In the genomic region with DNA sequence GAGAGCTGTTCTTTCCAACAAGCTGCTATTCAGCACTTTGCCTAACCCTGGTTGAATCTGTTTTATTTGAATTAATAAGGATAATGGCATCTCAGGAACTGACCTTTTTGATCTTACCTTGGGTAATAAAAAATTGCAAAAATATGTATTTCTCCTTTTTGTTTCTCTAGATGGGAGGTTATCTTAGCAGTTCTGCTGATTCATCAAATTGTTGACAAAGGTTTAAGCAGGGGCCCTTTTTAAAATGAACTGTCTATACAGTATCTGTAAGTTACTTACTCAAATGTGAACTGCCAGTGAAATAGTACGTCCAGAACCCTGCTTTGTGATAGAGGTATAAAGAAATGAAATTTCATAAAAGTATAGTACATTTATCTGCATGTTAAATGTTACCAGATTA, we compare ENCODE assay signal across 18 cellular contexts. TPM values are rescaled to one million over a fixed set of nuclear protein-coding genes. Genes with fewer than 3 reads are reported as not detected.
DNase-seq lines count a peak whose midpoint lies in the region; ATAC-seq and TF ChIP-seq lines count a peak whose summit lies in the region.
"Had no signal": no experiment of that assay in that cellular context is flagged by ENCODE, and none has a peak within 500 bp of the region (broad histone marks: within the 10 kb centered on the region; RNA-seq: fewer than 3 reads in every experiment).

No MANE protein-coding gene starts in this region.

- H3K4ac ChIP-seq in IMR-90 (ENCODE audit: low read depth, low read length): no peak overlapping the region

- H3K9me3 Mint-ChIP-seq in activated naive CD8-positive, alpha-beta T cell (ENCODE audit: low read depth): no peaks in the 10 kb centered on the region
- no peaks in the 10 kb centered on the region for H3K9me3 Mint-ChIP-seq in activated naive CD8-positive, alpha-beta T cell treated with anti-CD3 and anti-CD28 coated beads for 36 hours
- no peaks in the 10 kb centered on the region for H3K9me3 Mint-ChIP-seq in activated naive CD8-positive, alpha-beta T cell treated with anti-CD3 and anti-CD28 coated beads, Interleukin-2, amount 50 U/mL, for 24 hours

- peaks cover 23% of the 10 kb centered on the region for H3K27me3 ChIP-seq in IMR-90 (ENCODE audit: control insufficient read depth, insufficient read depth, low read length)
- H3K27me3 ChIP-seq in thymus (ENCODE audit: control insufficient read depth, insufficient read depth): no peaks in the 10 kb centered on the region
- peaks cover 61% of the 10 kb centered on the region for H3K27me3 ChIP-seq in smooth muscle cell (ENCODE audit: low read depth)

- no peak overlapping the region for H2AK9ac ChIP-seq in IMR-90 (replicated peaks; ENCODE audit: low read depth, low read length, poor library complexity)

- H3K36me3 ChIP-seq in IMR-90 (ENCODE audit: control insufficient read depth, insufficient read depth, low read length): no peaks in the 10 kb centered on the region
- no peaks in the 10 kb centered on the region for H3K36me3 ChIP-seq in thymus (ENCODE audit: control insufficient read depth, insufficient read depth)
- H3K36me3 ChIP-seq in smooth muscle cell (ENCODE audit: low read depth): no peaks in the 10 kb centered on the region
- H3K36me3 ChIP-seq: MG63 had no signal

- H3K4me3 ChIP-seq in IMR-90 (ENCODE audit: insufficient read depth, low read depth, low read length): no peak overlapping the region
- H3K4me3 ChIP-seq in thymus (ENCODE audit: low read length): peak overlapping the region; percentile 84
- no peak overlapping the region for H3K4me3 ChIP-seq in smooth muscle cell
- H3K4me3 ChIP-seq: hepatocyte, MG63 had no signal

- no peaks in the 10 kb centered on the region for H3K79me2 ChIP-seq in smooth muscle cell (ENCODE audit: low read depth)
- H3K79me2 ChIP-seq: hepatocyte had no signal

- H3K9ac ChIP-seq in IMR-90 (ENCODE audit: low read depth, low read length): no peak overlapping the region
- no peak overlapping the region for H3K9ac ChIP-seq in smooth muscle cell (ENCODE audit: low read depth)

- no peak overlapping the region for H4K5ac ChIP-seq in IMR-90 (ENCODE audit: low read depth, low read length)

- H4K20me1 ChIP-seq in IMR-90 (ENCODE audit: insufficient read depth, low read length) (no peaks in the 10 kb centered on the region), smooth muscle cell (ENCODE audit: low read depth) (no peaks in the 10 kb centered on the region)

- H2BK5ac ChIP-seq in IMR-90 (ENCODE audit: low read depth, low read length, poor library complexity, severe bottlenecking): no peak overlapping the region

- no peaks in the 10 kb centered on the region for H3K9me3 ChIP-seq in IMR-90 (ENCODE audit: control insufficient read depth, insufficient read depth, low read length)
- H3K9me3 ChIP-seq in thymus (ENCODE audit: control insufficient read depth): no peaks in the 10 kb centered on the region
- H3K9me3 ChIP-seq in smooth muscle cell (replicated peaks; ENCODE audit: low read depth): no peaks in the 10 kb centered on the region
- H3K9me3 ChIP-seq: MG63 had no signal

- POLR2A ChIA-PET in IMR-90 (lab: Charles Lee; ENCODE audit: unreplicated experiment): no interaction called here

- TF ChIP-seq CTCF in IMR-90 (conservative IDR thresholded peaks at IDR 0.05; ENCODE audit: low read depth, low read length) (no peak), smooth muscle cell (IDR thresholded peaks at IDR 0.05; ENCODE audit: borderline replicate concordance, insufficient read depth, poor library complexity, severe bottlenecking) (no peak)

- intact Hi-C loops in IMR-90 (cut with micrococcal nuclease): no loop called here

- H3K79me1 ChIP-seq in IMR-90 (ENCODE audit: low read depth in 1 of 2, low read length in 2 of 2): no peaks in the 10 kb centered on the region

- no peak overlapping the region for H2BK15ac ChIP-seq in IMR-90 (ENCODE audit: low read depth, low read length)

- WGBS in IMR-90 (ENCODE audit: extremely low coverage in 2 of 2, insufficient read length in 1 of 2), 2 experiments: no CpG with 5 or more reads among the region's 1 CpG
- WGBS in thymus: 16% methylated on average over 1 of the region's 1 CpG
- whole genome bisulfite sequencing in smooth muscle cell (ENCODE audit: low lambda C conversion rate): 66% methylated on average over 1 of the region's 1 CpG

- dilution Hi-C loops in IMR-90 (cut with HindIII; ENCODE audit: low sequenced_read_pairs, unreplicated experiment): no loop called here

- H2BK120ac ChIP-seq in IMR-90 (ENCODE audit: low read depth, low read length): no peak overlapping the region

- no peak overlapping the region for H3K14ac ChIP-seq in IMR-90 (replicated peaks; ENCODE audit: low read depth, low read length)

- no peak for TF ChIP-seq RAD21 in IMR-90 (IDR thresholded peaks at IDR 0.05; ENCODE audit: low read length)

- in situ Hi-C loops in IMR-90 (cut with MboI; ENCODE audit: low sequenced_read_pairs): no loop called here

- H4K91ac ChIP-seq in IMR-90 (ENCODE audit: insufficient read depth, low read depth, low read length): no peak overlapping the region

- CTCF ChIA-PET in IMR-90 (lab: Yijun Ruan, JAX): interaction anchor here (1.4 to 3.5 kb wide), 4 partner anchors 9 to 41 kb away, joined by 3 to 17 read pairs (median 7); no protein-coding TSS in a partner anchor

- no peaks in the 10 kb centered on the region for H3K4me1 ChIP-seq in IMR-90 (ENCODE audit: control insufficient read depth, insufficient read depth, low read length)
- H3K4me1 ChIP-seq in thymus (ENCODE audit: control insufficient read depth, insufficient read depth, low read length): peaks cover 8% of the 10 kb centered on the region
- H3K4me1 ChIP-seq in smooth muscle cell (ENCODE audit: low read depth): no peaks in the 10 kb centered on the region

- H2AFZ ChIP-seq in IMR-90 (replicated peaks; ENCODE audit: low read length, poor library complexity) (no peak overlapping the region), smooth muscle cell (ENCODE audit: low read depth) (no peak overlapping the region)

- no TSS peak for BruUV-seq in IMR-90 (replicated peaks; lab: Mats Ljungman, UMichigan)

- DNase-seq in activated naive CD8-positive, alpha-beta T cell treated with anti-CD3 and anti-CD28 coated beads for 36 hours: no peak
- no peak for DNase-seq in IMR-90
- DNase-seq in activated naive CD8-positive, alpha-beta T cell treated with anti-CD3 and anti-CD28 coated beads, Interleukin-2, amount 50 U/mL, for 24 hours: no peak
- no peak for DNase-seq in smooth muscle cell (lab: John Stamatoyannopoulos, UW; ENCODE audit: unreplicated experiment)
- no peak for DNase-seq in central memory CD4-positive, alpha-beta T cell
- DNase-seq: activated gamma-delta T cell treated with Interleukin-2 at 50 U/mL for 16 hours; kidney glomerular epithelial cell; MG63; NCI-H187; stimulated activated CD4-positive, alpha-beta T cell treated with anti-CD3 and anti-CD28 coated beads, Interleukin-2, amount 100 ng/mL, for 48 hours; SW 1271 had no signal

- H3K4me1 Mint-ChIP-seq in activated naive CD8-positive, alpha-beta T cell (ENCODE audit: low read depth): peaks cover 41% of the 10 kb centered on the region
- H3K4me1 Mint-ChIP-seq in activated naive CD8-positive, alpha-beta T cell treated with anti-CD3 and anti-CD28 coated beads for 36 hours: peaks cover 46% of the 10 kb centered on the region
- H3K4me1 Mint-ChIP-seq in activated naive CD8-positive, alpha-beta T cell treated with anti-CD3 and anti-CD28 coated beads, Interleukin-2, amount 50 U/mL, for 24 hours: peaks cover 41% of the 10 kb centered on the region

- H2BK20ac ChIP-seq in IMR-90 (ENCODE audit: low read depth, low read length): no peak overlapping the region

- no peak overlapping the region for H3K23ac ChIP-seq in IMR-90 (ENCODE audit: low read depth, low read length)

- no peak overlapping the region for H4K8ac ChIP-seq in IMR-90 (ENCODE audit: low read depth in 2 of 2, low read length in 2 of 2)

- H3K56ac ChIP-seq in IMR-90 (ENCODE audit: extremely low read depth, insufficient read depth, low read length): no peak overlapping the region

- H3K9me1 ChIP-seq in IMR-90 (ENCODE audit: insufficient read depth, low read length): no peaks in the 10 kb centered on the region

- H3K18ac ChIP-seq in IMR-90 (ENCODE audit: low read depth, low read length): no peak overlapping the region

- H3K4me2 ChIP-seq in IMR-90 (ENCODE audit: low read depth, low read length): no peak overlapping the region
- no peak overlapping the region for H3K4me2 ChIP-seq in smooth muscle cell

- TF ChIP-seq POLR2A in IMR-90 (IDR thresholded peaks at IDR 0.05; ENCODE audit: low read depth, low read length): no peak

- H3K27ac ChIP-seq in IMR-90 (ENCODE audit: insufficient read depth, low read length): no peak overlapping the region
- H3K27ac ChIP-seq in thymus (ENCODE audit: low read depth): peak overlapping the region; percentile 77
- no peak overlapping the region for H3K27ac ChIP-seq in smooth muscle cell (ENCODE audit: low read depth)
- H3K27ac ChIP-seq: hepatocyte, VCaP had no signal

- H3K27me3 Mint-ChIP-seq in activated naive CD8-positive, alpha-beta T cell: no peaks in the 10 kb centered on the region
- peaks cover 40% of the 10 kb centered on the region for H3K27me3 Mint-ChIP-seq in activated naive CD8-positive, alpha-beta T cell treated with anti-CD3 and anti-CD28 coated beads for 36 hours
- peaks cover 12% of the 10 kb centered on the region for H3K27me3 Mint-ChIP-seq in activated naive CD8-positive, alpha-beta T cell treated with anti-CD3 and anti-CD28 coated beads, Interleukin-2, amount 50 U/mL, for 24 hours

- H3F3A ChIP-seq in smooth muscle cell (ENCODE audit: low read depth): no peaks in the 10 kb centered on the region

- H3K27ac Mint-ChIP-seq in activated naive CD8-positive, alpha-beta T cell: no peak overlapping the region
- H3K27ac Mint-ChIP-seq in activated naive CD8-positive, alpha-beta T cell treated with anti-CD3 and anti-CD28 coated beads for 36 hours: no peak overlapping the region
- no peak overlapping the region for H3K27ac Mint-ChIP-seq in activated naive CD8-positive, alpha-beta T cell treated with anti-CD3 and anti-CD28 coated beads, Interleukin-2, amount 50 U/mL, for 24 hours

- ATAC-seq in IMR-90 (ENCODE audit: low read depth) (no peak), HG02759 (IDR thresholded peaks at IDR 0.05; ENCODE audit: unreplicated experiment) (no peak)
- ATAC-seq in activated naive CD8-positive, alpha-beta T cell treated with anti-CD3 and anti-CD28 coated beads, Interleukin-2, amount 50 U/mL, for 24 hours: no peak

- peak overlapping the region; percentile 89 for H3K4me3 Mint-ChIP-seq in activated naive CD8-positive, alpha-beta T cell
- no peak overlapping the region for H3K4me3 Mint-ChIP-seq in activated naive CD8-positive, alpha-beta T cell treated with anti-CD3 and anti-CD28 coated beads for 36 hours
- H3K4me3 Mint-ChIP-seq in activated naive CD8-positive, alpha-beta T cell treated with anti-CD3 and anti-CD28 coated beads, Interleukin-2, amount 50 U/mL, for 24 hours: peak overlapping the region; percentile 36

- H3K36me3 Mint-ChIP-seq in activated naive CD8-positive, alpha-beta T cell: peaks cover 4% of the 10 kb centered on the region
- no peaks in the 10 kb centered on the region for H3K36me3 Mint-ChIP-seq in activated naive CD8-positive, alpha-beta T cell treated with anti-CD3 and anti-CD28 coated beads for 36 hours
- H3K36me3 Mint-ChIP-seq in activated naive CD8-positive, alpha-beta T cell treated with anti-CD3 and anti-CD28 coated beads, Interleukin-2, amount 50 U/mL, for 24 hours (ENCODE audit: low read depth): no peaks in the 10 kb centered on the region

- H2AK5ac ChIP-seq in IMR-90 (ENCODE audit: low read depth, low read length): no peak overlapping the region

RNA-seq across cellular contexts. Expression of gene TSHR, which starts 0.7 kb away (rescaled TPM):
- total RNA-seq in activated naive CD8-positive, alpha-beta T cell treated with anti-CD3 and anti-CD28 coated beads for 36 hours: not detected
- total RNA-seq in IMR-90 (2012; rRNA removed) (not detected in 2 replicates), smooth muscle cell (not detected in 2 replicates)
- polyA plus RNA-seq in IMR-90 (2012; rRNA removed) (not detected in 2 replicates), thymus (10.3 TPM), smooth muscle cell (0.53 TPM in 1 of 2 replicates, not detected in the other)
- not detected in 2 replicates for polyA plus RNA-seq in IMR-90 (2012; cell fraction: cytosol; rRNA removed)
- polyA plus RNA-seq in IMR-90 (2012; cell fraction: nucleus; rRNA removed; ENCODE audit: low replicate concordance): not detected in 2 replicates
- total RNA-seq: astrocyte, hepatocyte, NCI-H460 had no signal

RNA-seq across cellular contexts. Expression of gene CEP128, which starts 14.6 kb away (rescaled TPM):
- total RNA-seq in activated naive CD8-positive, alpha-beta T cell treated with anti-CD3 and anti-CD28 coated beads for 36 hours: 10 to 100 TPM; 21.5 to 22.6 TPM
- total RNA-seq in IMR-90 (2012; rRNA removed): 5.7 and 7.8 TPM in 2 replicates
- polyA plus RNA-seq in IMR-90 (2012; rRNA removed): 1.3 and 1.9 TPM in 2 replicates
- polyA plus RNA-seq in IMR-90 (2012; cell fraction: cytosol; rRNA removed): 0.16 and 0.26 TPM in 2 replicates
- polyA plus RNA-seq in IMR-90 (2012; cell fraction: nucleus; rRNA removed; ENCODE audit: low replicate concordance): 0.28 and 2.2 TPM in 2 replicates
- 7.6 TPM for polyA plus RNA-seq in thymus
- total RNA-seq in smooth muscle cell: 2.0 and 4.4 TPM in 2 replicates
- 2.7 and 5.1 TPM in 2 replicates for polyA plus RNA-seq in smooth muscle cell
